In genomic region chr14:24411468-24412454, GRCh38 we compare ENCODE assay signal across 8 cellular contexts. TPM values are rescaled to one million over a fixed set of nuclear protein-coding genes. Genes with fewer than 3 reads are reported as not detected.
DNase-seq lines count a peak whose midpoint lies in the region; ATAC-seq, FAIRE-seq and TF ChIP-seq lines count a peak whose summit lies in the region.

No MANE protein-coding gene starts in this region.

- WGBS in GM12878 (ENCODE audit: insufficient coverage, insufficient replicate concordance, low lambda C conversion rate, missing lambda C conversion rate): 22% methylated on average over 15 of the region's 15 CpGs

- peak; percentile 62 for TF ChIP-seq RAD21 in GM12878 (IDR thresholded peaks at IDR 0.05; ENCODE audit: insufficient read depth, low read depth, low read length)

- no peaks in the 10 kb centered on the region for H4K20me1 ChIP-seq in GM12878 (ENCODE audit: control insufficient read depth, insufficient read depth)

- H3K36me3 ChIP-seq in GM12878 (ENCODE audit: control insufficient read depth in 2 of 2, insufficient read depth in 2 of 2, low read length in 1 of 2): no peaks in the 10 kb centered on the region
- H3K36me3 ChIP-seq in upper lobe of right lung: peaks cover 19% of the 10 kb centered on the region

- TF ChIP-seq CTCF in GM12878 (IDR thresholded peaks at IDR 0.05 in 2 of 3, conservative IDR thresholded peaks at IDR 0.05 in 1 of 3; ENCODE audit: control insufficient read depth in 2 of 3, extremely low read depth in 1 of 3, insufficient read depth in 1 of 3, low read depth in 3 of 3, low read length in 3 of 3) (peak; percentile 54 to 79 (median 58)), upper lobe of right lung (IDR thresholded peaks at IDR 0.05) (peak; percentile 64)

- H3K9ac ChIP-seq in GM12878 (ENCODE audit: control insufficient read depth, insufficient read depth, low read length): no peak overlapping the region

- no peak for TF ChIP-seq POLR2A in H54 (IDR thresholded peaks at IDR 0.05; ENCODE audit: low read depth, low read length)
- TF ChIP-seq POLR2A in GM12878 (IDR thresholded peaks at IDR 0.05; ENCODE audit: low read depth, low read length): no peak

- H3K4me3 ChIP-seq in GM12878 (no peak overlapping the region), upper lobe of right lung (no peak overlapping the region)

- no peaks in the 10 kb centered on the region for H3K9me3 ChIP-seq in GM12878 (replicated peaks; ENCODE audit: control insufficient read depth, insufficient read depth, low read length)
- no peaks in the 10 kb centered on the region for H3K9me3 ChIP-seq in upper lobe of right lung

- no peak for FAIRE-seq in H54 (lab: Jason Lieb, UNC)
- FAIRE-seq in GM12878 (lab: Jason Lieb, UNC): peak; percentile 86

- CTCF ChIA-PET in GM12878 (lab: Yijun Ruan, JAX): interaction anchor here (1.1 to 3.5 kb wide), 7 partner anchors 13 to 78 kb away, joined by 3 to 18 read pairs (median 4); no protein-coding TSS in a partner anchor

- BruUV-seq in GM12878 (replicated peaks; lab: Mats Ljungman, UMichigan): no TSS peak

- H3K27ac ChIP-seq in GM12878 (ENCODE audit: control insufficient read depth, insufficient read depth): no peak overlapping the region
- no peak overlapping the region for H3K27ac ChIP-seq in upper lobe of right lung

- RAD21 ChIA-PET in GM12878 (lab: Charles Lee; ENCODE audit: unreplicated experiment): interaction anchor here (0.8 kb wide), 1 partner anchor 19 kb away, joined by 5 read pairs; no protein-coding TSS in a partner anchor

- TF ChIP-seq EP300 in GM12878 (IDR thresholded peaks at IDR 0.05; ENCODE audit: borderline replicate concordance in 1 of 2, control insufficient read depth in 1 of 2, low read depth in 2 of 2, low read length in 2 of 2): no peak

- intact Hi-C loops in GM12878 (cut with micrococcal nuclease; ENCODE audit: unreplicated experiment) (loop anchor here (5.0 kb wide), 1 partner anchor 44 kb away; the partner anchor contains the start of gene NFATC4), left colon (cut with DNase I, micrococcal nuclease) (no loop called here), upper lobe of right lung (cut with DNase I) (no loop called here)

- SMC1A ChIA-PET in GM12878 (lab: Charles Lee; ENCODE audit: uncharacterized antibody, unreplicated experiment): interaction anchor here (1.5 to 4.1 kb wide), 3 partner anchors 29 to 50 kb away, joined by 4 to 17 read pairs (median 4); no protein-coding TSS in a partner anchor

- no peaks in the 10 kb centered on the region for H3K79me2 ChIP-seq in GM12878 (ENCODE audit: control insufficient read depth, insufficient read depth, low read length)

- DNase-seq in activated CD4-positive, CD25-positive, alpha-beta regulatory T cell treated with anti-CD3 and anti-CD28 coated beads, Interleukin-2, amount 50 U/mL, for 72 hours: no peak
- peak; percentile 29 for DNase-seq in H54 (ENCODE audit: insufficient read length, low spot score)
- DNase-seq in NCI-H524 treated with DMSO at 0.1 percent for 48 hours (lab: John Stamatoyannopoulos, UW): peak; percentile 36
- DNase-seq in GM12878 (ENCODE audit: low read depth, low spot score): no peak
- DNase-seq in left colon: peak in 1 of 2 donors; percentile 46
- DNase-seq in upper lobe of right lung: no peak

- H3K27me3 ChIP-seq in GM12878 (replicated peaks in 1 of 2; ENCODE audit: control insufficient read depth in 2 of 2, insufficient read depth in 2 of 2, low read length in 1 of 2) (peaks cover 1 to 5% of the 10 kb centered on the region in 2 experiments; a peak in 2 of 4 replicates), upper lobe of right lung (no peaks in the 10 kb centered on the region)

- ATAC-seq in activated CD4-positive, CD25-positive, alpha-beta regulatory T cell treated with anti-CD3 and anti-CD28 coated beads, Interleukin-2, amount 50 U/mL, for 24 hours: peak; percentile 24 to 48
- ATAC-seq in GM12878 (peak; percentile 87), left colon (peak; percentile 73), upper lobe of right lung (peak; percentile 65), HG03139 (IDR thresholded peaks at IDR 0.05; ENCODE audit: unreplicated experiment) (no peak)

- H3K4me1 ChIP-seq in GM12878 (ENCODE audit: control insufficient read depth, insufficient read depth, low read length) (no peaks in the 10 kb centered on the region), upper lobe of right lung (no peaks in the 10 kb centered on the region)

- POLR2A ChIA-PET in GM12878 (lab: Charles Lee): no interaction called here

- no peak overlapping the region for H2AFZ ChIP-seq in GM12878 (ENCODE audit: control insufficient read depth, low read depth, low read length)

- in situ Hi-C loops in GM12878 (cut with MboI): no loop called here

- H3K4me2 ChIP-seq in GM12878 (ENCODE audit: control insufficient read depth, insufficient read depth): no peak overlapping the region

RNA-seq across cellular contexts. Expression of gene NYNRIN, which starts 13.0 kb away (rescaled TPM):
- 0.06 TPM in 1 of 2 replicates, not detected in the other for total RNA-seq in GM12878 (2013; cell fraction: nucleolus; rRNA removed)
- total RNA-seq in GM12878 (2014; rRNA removed) (not detected in 2 replicates), GM12878 (2014; rRNA removed; fragmentation: Illumina TruSeq; extraction: Trizol) (not detected in 2 replicates), GM12878 (2021) (0.05 and 0.15 TPM in 2 replicates), left colon (10 to 100 TPM; 11.7 to 13.2 TPM), upper lobe of right lung (16.6 TPM)
- polyA plus RNA-seq in GM12878 (2011; ENCODE audit: low read depth): not detected
- polyA plus RNA-seq in GM12878 (2011; rRNA removed) (0.01 TPM in 1 of 2 replicates, not detected in the other), GM12878 (2014; fragmentation: Illumina TruSeq; extraction: Trizol) (under 0.01 TPM in 1 of 2 replicates, not detected in the other), GM12878 (2014; fragmentation: Nextera tagmentation; extraction: Ambion mirVana) (not detected), GM12878 (2014; rRNA removed) (0.01 and 0.05 TPM in 2 replicates), GM12878 (2016; fragmentation: Nextera tagmentation; extraction: Ambion mirVana) (under 1 TPM in 1 of 2 experiments, not detected in 1; 0.01 TPM)
- 0.01 TPM in 1 of 2 replicates, not detected in the other for polyA plus RNA-seq in GM12878 (2011; cell fraction: cytosol; rRNA removed)
- 0.01 and 0.03 TPM in 2 replicates for polyA plus RNA-seq in GM12878 (2011; cell fraction: nucleus; rRNA removed)
- polyA plus RNA-seq in GM12878 (2012): 0.04 and 0.18 TPM in 2 replicates
- polyA minus RNA-seq in GM12878 (2011; rRNA and poly(A)+ RNA removed): 0.05 and 0.07 TPM in 2 replicates
- polyA minus RNA-seq in GM12878 (2011; cell fraction: cytosol; rRNA and poly(A)+ RNA removed): not detected in 2 replicates
- polyA minus RNA-seq in GM12878 (2011; cell fraction: nucleus; rRNA and poly(A)+ RNA removed): under 0.01 TPM in 1 of 2 replicates, not detected in the other

RNA-seq across cellular contexts. Expression of gene CBLN3, which starts 17.7 kb away (rescaled TPM):
- total RNA-seq in GM12878 (2013; cell fraction: nucleolus; rRNA removed): 10.1 and 12.8 TPM in 2 replicates
- total RNA-seq in GM12878 (2014; rRNA removed): 0.51 and 0.71 TPM in 2 replicates
- total RNA-seq in GM12878 (2014; rRNA removed; fragmentation: Illumina TruSeq; extraction: Trizol): 1.1 and 1.3 TPM in 2 replicates
- 2.8 and 3.8 TPM in 2 replicates for total RNA-seq in GM12878 (2021)
- 1.5 TPM for polyA plus RNA-seq in GM12878 (2011; ENCODE audit: low read depth)
- polyA plus RNA-seq in GM12878 (2011; rRNA removed): 4.6 and 4.9 TPM in 2 replicates
- polyA plus RNA-seq in GM12878 (2011; cell fraction: cytosol; rRNA removed): 4.7 and 5.2 TPM in 2 replicates
- 39.3 and 41.5 TPM in 2 replicates for polyA plus RNA-seq in GM12878 (2011; cell fraction: nucleus; rRNA removed)
- polyA plus RNA-seq in GM12878 (2012): 4.2 and 4.3 TPM in 2 replicates
- 1.3 and 1.8 TPM in 2 replicates for polyA plus RNA-seq in GM12878 (2014; fragmentation: Illumina TruSeq; extraction: Trizol)
- polyA plus RNA-seq in GM12878 (2014; fragmentation: Nextera tagmentation; extraction: Ambion mirVana): under 1 TPM; 0.16 to 0.35 TPM
- polyA plus RNA-seq in GM12878 (2014; rRNA removed): 2.5 and 2.9 TPM in 2 replicates
- 1 to 10 TPM in 1 of 2 experiments, under 1 TPM in 1; 0.37 to 1.4 TPM for polyA plus RNA-seq in GM12878 (2016; fragmentation: Nextera tagmentation; extraction: Ambion mirVana)
- 2.3 and 2.5 TPM in 2 replicates for polyA minus RNA-seq in GM12878 (2011; rRNA and poly(A)+ RNA removed)
- polyA minus RNA-seq in GM12878 (2011; cell fraction: cytosol; rRNA and poly(A)+ RNA removed): 0.52 and 1.9 TPM in 2 replicates
- polyA minus RNA-seq in GM12878 (2011; cell fraction: nucleus; rRNA and poly(A)+ RNA removed): 4.2 and 4.7 TPM in 2 replicates
- total RNA-seq in left colon: 1 to 10 TPM; 2.0 to 2.5 TPM
- 2.9 TPM for total RNA-seq in upper lobe of right lung

RNA-seq across cellular contexts. Expression of gene KHNYN, which starts 18.0 kb away (rescaled TPM):
- total RNA-seq in GM12878 (2013; cell fraction: nucleolus; rRNA removed): 83.0 and 93.4 TPM in 2 replicates
- 34.7 and 36.7 TPM in 2 replicates for total RNA-seq in GM12878 (2014; rRNA removed)
- total RNA-seq in GM12878 (2014; rRNA removed; fragmentation: Illumina TruSeq; extraction: Trizol): 20.8 and 21.0 TPM in 2 replicates
- total RNA-seq in GM12878 (2021): 33.9 and 34.0 TPM in 2 replicates
- polyA plus RNA-seq in GM12878 (2011; ENCODE audit: low read depth): 16.9 TPM
- polyA plus RNA-seq in GM12878 (2011; rRNA removed): 19.8 and 22.2 TPM in 2 replicates
- polyA plus RNA-seq in GM12878 (2011; cell fraction: cytosol; rRNA removed): 15.6 and 15.9 TPM in 2 replicates
- polyA plus RNA-seq in GM12878 (2011; cell fraction: nucleus; rRNA removed): 69.9 and 72.3 TPM in 2 replicates
- polyA plus RNA-seq in GM12878 (2012): 25.4 and 28.4 TPM in 2 replicates
- polyA plus RNA-seq in GM12878 (2014; fragmentation: Illumina TruSeq; extraction: Trizol): 22.9 and 23.2 TPM in 2 replicates
- 1 to 10 TPM; 1.4 to 3.6 TPM for polyA plus RNA-seq in GM12878 (2014; fragmentation: Nextera tagmentation; extraction: Ambion mirVana)
- polyA plus RNA-seq in GM12878 (2014; rRNA removed): 28.4 and 29.2 TPM in 2 replicates
- 10 to 100 TPM; 12.8 to 12.9 TPM for polyA plus RNA-seq in GM12878 (2016; fragmentation: Nextera tagmentation; extraction: Ambion mirVana)
- 27.0 and 38.9 TPM in 2 replicates for polyA minus RNA-seq in GM12878 (2011; rRNA and poly(A)+ RNA removed)
- 7.2 and 9.4 TPM in 2 replicates for polyA minus RNA-seq in GM12878 (2011; cell fraction: cytosol; rRNA and poly(A)+ RNA removed)
- 48.1 and 61.9 TPM in 2 replicates for polyA minus RNA-seq in GM12878 (2011; cell fraction: nucleus; rRNA and poly(A)+ RNA removed)
- total RNA-seq in left colon: 10 to 100 TPM; 70.8 to 97.3 TPM
- total RNA-seq in upper lobe of right lung: 56.2 TPM

RNA-seq across cellular contexts. Expression of gene SDR39U1, which starts 30.8 kb away (rescaled TPM):
- total RNA-seq in GM12878 (2013; cell fraction: nucleolus; rRNA removed): 33.8 and 37.9 TPM in 2 replicates
- total RNA-seq in GM12878 (2014; rRNA removed): 31.7 and 32.7 TPM in 2 replicates
- total RNA-seq in GM12878 (2014; rRNA removed; fragmentation: Illumina TruSeq; extraction: Trizol): 22.4 and 23.3 TPM in 2 replicates
- 55.1 and 64.1 TPM in 2 replicates for total RNA-seq in GM12878 (2021)
- polyA plus RNA-seq in GM12878 (2011; ENCODE audit: low read depth): 36.4 TPM
- 33.5 and 44.3 TPM in 2 replicates for polyA plus RNA-seq in GM12878 (2011; rRNA removed)
- 69.4 and 81.6 TPM in 2 replicates for polyA plus RNA-seq in GM12878 (2011; cell fraction: cytosol; rRNA removed)
- 218 and 255 TPM in 2 replicates for polyA plus RNA-seq in GM12878 (2011; cell fraction: nucleus; rRNA removed)
- polyA plus RNA-seq in GM12878 (2012): 62.1 and 65.9 TPM in 2 replicates
- polyA plus RNA-seq in GM12878 (2014; fragmentation: Illumina TruSeq; extraction: Trizol): 27.3 and 40.1 TPM in 2 replicates
- polyA plus RNA-seq in GM12878 (2014; fragmentation: Nextera tagmentation; extraction: Ambion mirVana): 10 to 100 TPM; 14.0 to 26.4 TPM
- 85.2 and 88.9 TPM in 2 replicates for polyA plus RNA-seq in GM12878 (2014; rRNA removed)
- 10 to 100 TPM; 83.7 to 89.3 TPM for polyA plus RNA-seq in GM12878 (2016; fragmentation: Nextera tagmentation; extraction: Ambion mirVana)
- polyA minus RNA-seq in GM12878 (2011; rRNA and poly(A)+ RNA removed): 16.8 and 20.7 TPM in 2 replicates
- 10.0 and 10.3 TPM in 2 replicates for polyA minus RNA-seq in GM12878 (2011; cell fraction: cytosol; rRNA and poly(A)+ RNA removed)
- polyA minus RNA-seq in GM12878 (2011; cell fraction: nucleus; rRNA and poly(A)+ RNA removed): 37.4 and 48.4 TPM in 2 replicates
- total RNA-seq in left colon: 10 to 100 TPM; 34.4 to 40.8 TPM
- total RNA-seq in upper lobe of right lung: 61.6 TPM

RNA-seq across cellular contexts. Expression of gene NFATC4, which starts 43.8 kb away (rescaled TPM):
- total RNA-seq in GM12878 (2013; cell fraction: nucleolus; rRNA removed): 56.5 and 68.4 TPM in 2 replicates
- total RNA-seq in GM12878 (2014; rRNA removed) (7.0 and 7.1 TPM in 2 replicates), GM12878 (2014; rRNA removed; fragmentation: Illumina TruSeq; extraction: Trizol) (2.2 and 4.1 TPM in 2 replicates), GM12878 (2021) (13.5 and 19.2 TPM in 2 replicates), left colon (10 to 100 TPM; 12.8 to 17.4 TPM), upper lobe of right lung (42.5 TPM)
- polyA plus RNA-seq in GM12878 (2011; ENCODE audit: low read depth): 11.7 TPM
- polyA plus RNA-seq in GM12878 (2011; rRNA removed) (4.5 and 5.6 TPM in 2 replicates), GM12878 (2014; fragmentation: Illumina TruSeq; extraction: Trizol) (4.8 and 5.3 TPM in 2 replicates), GM12878 (2014; fragmentation: Nextera tagmentation; extraction: Ambion mirVana) (1 to 10 TPM in 1 of 2 experiments, under 1 TPM in 1; 0.97 to 4.5 TPM), GM12878 (2014; rRNA removed) (14.3 and 15.3 TPM in 2 replicates), GM12878 (2016; fragmentation: Nextera tagmentation; extraction: Ambion mirVana) (1 to 10 TPM; 2.0 to 2.9 TPM)
- 5.3 and 6.3 TPM in 2 replicates for polyA plus RNA-seq in GM12878 (2011; cell fraction: cytosol; rRNA removed)
- 117 and 162 TPM in 2 replicates for polyA plus RNA-seq in GM12878 (2011; cell fraction: nucleus; rRNA removed)
- 20.7 and 22.0 TPM in 2 replicates for polyA plus RNA-seq in GM12878 (2012)
- polyA minus RNA-seq in GM12878 (2011; rRNA and poly(A)+ RNA removed): 2.4 and 5.4 TPM in 2 replicates
- 2.0 and 4.0 TPM in 2 replicates for polyA minus RNA-seq in GM12878 (2011; cell fraction: cytosol; rRNA and poly(A)+ RNA removed)
- 7.2 and 7.7 TPM in 2 replicates for polyA minus RNA-seq in GM12878 (2011; cell fraction: nucleus; rRNA and poly(A)+ RNA removed)

Comparison
In these comparisons a context has a peak if more than half of its experiments do, and no peak if none do; other contexts are left out.
1. DNase-seq: peak in H54 (single experiment) and NCI-H524 treated with DMSO at 0.1 percent for 48 hours (single experiment); none in activated CD4-positive, CD25-positive, alpha-beta regulatory T cell treated with anti-CD3 and anti-CD28 coated beads, Interleukin-2, amount 50 U/mL, for 72 hours (single experiment), GM12878 (single experiment) and upper lobe of right lung (single experiment).
2. RNA of gene NYNRIN, which starts 13.0 kb away (total RNA-seq): 16.6 TPM in upper lobe of right lung (single experiment) and 11.7 to 13.2 TPM in left colon; 0.05 to 0.15 TPM in GM12878; every median in the first group is over 10 times any median in the second.